ENCODE assay signal across 10 cellular contexts in the genomic region with DNA sequence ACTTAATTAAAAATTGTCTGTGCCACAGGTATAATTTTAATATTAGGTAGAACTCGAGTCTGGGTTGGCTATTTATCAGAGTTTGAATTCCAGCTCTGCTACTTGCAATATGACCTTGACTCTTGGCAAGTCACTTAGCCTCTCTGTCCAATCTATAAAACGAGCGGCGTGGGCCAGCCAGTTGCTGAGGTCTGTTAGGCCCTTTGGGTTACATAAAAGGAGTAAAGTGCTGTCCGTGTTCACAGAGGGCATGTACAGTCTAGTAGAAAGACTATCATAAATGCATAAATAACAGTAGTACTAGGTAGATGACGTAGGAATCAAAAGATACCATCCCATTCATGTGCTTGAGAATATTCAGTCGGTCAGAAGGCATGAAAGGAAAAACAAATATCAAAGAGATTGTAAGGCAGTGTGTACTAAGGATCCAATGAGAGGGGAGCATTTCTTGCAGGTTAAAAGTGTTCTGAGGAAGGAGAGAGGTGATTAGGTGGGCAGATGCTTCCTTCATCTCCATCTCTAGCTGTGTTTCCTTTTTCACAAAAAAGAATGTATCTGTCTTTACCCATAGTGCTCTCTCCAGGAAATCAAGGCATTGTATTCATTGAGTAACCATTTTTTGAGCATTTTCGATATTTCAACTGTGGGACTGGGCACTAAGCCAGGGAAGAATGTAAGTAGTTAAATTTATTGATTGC. TPM values are rescaled to one million over a fixed set of nuclear protein-coding genes. Genes with fewer than 3 reads are reported as not detected.
DNase-seq lines count a peak whose midpoint lies in the region; ATAC-seq and TF ChIP-seq lines count a peak whose summit lies in the region.
"Had no signal": no experiment of that assay in that cellular context is flagged by ENCODE, and none has a peak within 500 bp of the region (broad histone marks: within the 10 kb centered on the region; RNA-seq: fewer than 3 reads in every experiment).

No MANE protein-coding gene starts in this region.

- H3K36me3 ChIP-seq in right lobe of liver: peaks cover 0 to 10% (median 4%) of the 10 kb centered on the region in 4 donors
- H3K36me3 ChIP-seq in thyroid gland: no peaks in the 10 kb centered on the region

- intact Hi-C loops in right lobe of liver (cut with DNase I): no loop called here
- intact Hi-C loops in thyroid gland (cut with DNase I): no loop called here

- H3K27ac ChIP-seq in right lobe of liver (peak overlapping the region; percentile 5 to 89 (median 56)), thyroid gland (peak overlapping the region; percentile 20 to 43 (median 21))

- TF ChIP-seq POLR2A in right lobe of liver (IDR thresholded peaks at IDR 0.05): no peak
- TF ChIP-seq POLR2A in thyroid gland (IDR thresholded peaks at IDR 0.05): no peak

- peak overlapping the region; percentile 49 for H3K27ac Mint-ChIP-seq in activated T-cell treated with anti-CD3 and anti-CD28 coated beads, Interleukin-2, amount 50 U/mL, for 24 hours
- peak overlapping the region; percentile 100 for H3K27ac Mint-ChIP-seq in central memory CD8-positive, alpha-beta T cell (ENCODE audit: low read depth)

- WGBS in right lobe of liver (ENCODE audit: insufficient coverage, low coverage, low lambda C conversion rate, missing lambda C conversion rate): 12% methylated on average over 8 of the region's 8 CpGs
- WGBS in thyroid gland, 2 donors: 59 to 62% methylated on average over 8 of the region's 8 CpGs

- no peak for DNase-seq in activated T-cell treated with anti-CD3 and anti-CD28 coated beads, Interleukin-2, amount 50 U/mL, for 24 hours
- DNase-seq in activated T-cell treated with anti-CD3 and anti-CD28 coated beads, Interleukin-2, amount 50 U/mL, for 1 hour: no peak
- no peak for DNase-seq in central memory CD8-positive, alpha-beta T cell (ENCODE audit: low spot score in 2 of 2)
- peak; percentile 63 to 86 (median 84) for DNase-seq in right lobe of liver
- DNase-seq in thyroid gland: peak in 1 of 2 donors; percentile 8
- no peak for DNase-seq in NCI-H1105 (lab: John Stamatoyannopoulos, UW)
- no peak for DNase-seq in GM13977 (ENCODE audit: low spot score)
- DNase-seq: AML-193, amygdala had no signal

- H3K4me3 ChIP-seq in right lobe of liver (peak overlapping the region; percentile 66 to 95 (median 94)), thyroid gland (replicated peaks in 1 of 3) (no peak overlapping the region)

- TF ChIP-seq CTCF in right lobe of liver (IDR thresholded peaks at IDR 0.05) (no peak), thyroid gland (IDR thresholded peaks at IDR 0.05) (no peak), GM13977 (IDR thresholded peaks at IDR 0.05; ENCODE audit: extremely low read depth, insufficient read depth, missing control alignments) (no peak)

- peak overlapping the region; percentile 95 for H3K4me3 Mint-ChIP-seq in activated T-cell treated with anti-CD3 and anti-CD28 coated beads, Interleukin-2, amount 50 U/mL, for 24 hours
- peak overlapping the region; percentile 100 for H3K4me3 Mint-ChIP-seq in central memory CD8-positive, alpha-beta T cell

- H3K27me3 Mint-ChIP-seq in activated T-cell treated with anti-CD3 and anti-CD28 coated beads, Interleukin-2, amount 50 U/mL, for 24 hours: no peaks in the 10 kb centered on the region
- H3K27me3 Mint-ChIP-seq in central memory CD8-positive, alpha-beta T cell: no peaks in the 10 kb centered on the region

- H3K27me3 ChIP-seq in right lobe of liver (no peaks in the 10 kb centered on the region), thyroid gland (no peaks in the 10 kb centered on the region)

- ATAC-seq in central memory CD8-positive, alpha-beta T cell (replicated peaks; ENCODE audit: extremely low read depth, poor library complexity, severe bottlenecking): no peak
- ATAC-seq in right lobe of liver (peak; percentile 49 to 73 (median 68)), HG02938 (IDR thresholded peaks at IDR 0.05; ENCODE audit: unreplicated experiment) (no peak)

- H3K9me3 Mint-ChIP-seq in activated T-cell treated with anti-CD3 and anti-CD28 coated beads, Interleukin-2, amount 50 U/mL, for 24 hours: no peaks in the 10 kb centered on the region
- no peaks in the 10 kb centered on the region for H3K9me3 Mint-ChIP-seq in central memory CD8-positive, alpha-beta T cell

- peaks cover 0 to 54% (median 18%) of the 10 kb centered on the region in 4 donors for H3K4me1 ChIP-seq in right lobe of liver
- peaks cover 23 to 24% of the 10 kb centered on the region in 2 donors for H3K4me1 ChIP-seq in thyroid gland

- no peaks in the 10 kb centered on the region for H3K9me3 ChIP-seq in right lobe of liver
- H3K9me3 ChIP-seq in thyroid gland: no peaks in the 10 kb centered on the region

- peaks cover 69% of the 10 kb centered on the region for H3K4me1 Mint-ChIP-seq in activated T-cell treated with anti-CD3 and anti-CD28 coated beads, Interleukin-2, amount 50 U/mL, for 24 hours (ENCODE audit: low read depth)
- peaks cover 52% of the 10 kb centered on the region for H3K4me1 Mint-ChIP-seq in central memory CD8-positive, alpha-beta T cell

- in situ Hi-C loops in GM13977 (cut with MboI; ENCODE audit: low pct_unique_long_range_greater_than_20kb, low sequenced_read_pairs, unreplicated experiment): no loop called here

- peaks cover 64% of the 10 kb centered on the region for H3K36me3 Mint-ChIP-seq in activated T-cell treated with anti-CD3 and anti-CD28 coated beads, Interleukin-2, amount 50 U/mL, for 24 hours (ENCODE audit: low read depth)
- H3K36me3 Mint-ChIP-seq in central memory CD8-positive, alpha-beta T cell (ENCODE audit: insufficient read depth): peaks cover 28% of the 10 kb centered on the region

RNA-seq across cellular contexts. Expression of a gene that starts 2.4 kb away (rescaled TPM):
- 10 to 100 TPM; 17.0 to 38.4 (median 23.1) TPM for total RNA-seq in right lobe of liver
- total RNA-seq in thyroid gland: 10 to 100 TPM; 45.8 to 70.7 (median 57.4) TPM

Comparison
In these comparisons a context has a peak if more than half of its experiments do, and no peak if none do; other contexts are left out.
1. DNase-seq: peak in right lobe of liver (3 of 3); none in activated T-cell treated with anti-CD3 and anti-CD28 coated beads, Interleukin-2, amount 50 U/mL, for 24 hours (single experiment), activated T-cell treated with anti-CD3 and anti-CD28 coated beads, Interleukin-2, amount 50 U/mL, for 1 hour (single experiment), central memory CD8-positive, alpha-beta T cell (0 of 2), NCI-H1105 (single experiment) and GM13977 (single experiment).
2. ATAC-seq: peak in right lobe of liver (4 of 4); none in central memory CD8-positive, alpha-beta T cell (single experiment) and HG02938 (single experiment).
3. H3K4me3 ChIP-seq: peak in right lobe of liver (3 of 3); none in thyroid gland (0 of 3).